Comparison of ENCODE assay signal across 12 cellular contexts in genomic region chr20:53077373-53078205, GRCh38.
DNase-seq lines count a peak whose midpoint lies in the region; ATAC-seq and TF ChIP-seq lines count a peak whose summit lies in the region.
"Had no signal": no experiment of that assay in that cellular context is flagged by ENCODE, and none has a peak within 500 bp of the region (broad histone marks: within the 10 kb centered on the region; RNA-seq: fewer than 3 reads in every experiment).

No MANE protein-coding gene starts in this region.

- peak overlapping the region; percentile 4 for H3K27ac ChIP-seq in epithelial cell of prostate
- no peak overlapping the region for H3K27ac ChIP-seq in psoas muscle
- H3K27ac ChIP-seq in naive thymus-derived CD4-positive, alpha-beta T cell (ENCODE audit: low read depth, low read length), result no peak overlapping the region

- H3K36me3 Mint-ChIP-seq in naive thymus-derived CD4-positive, alpha-beta T cell, result peaks cover 0 to 12% (median 9%) of the 10 kb centered on the region in 5 donors

- no peaks in the 10 kb centered on the region for H3K27me3 ChIP-seq in psoas muscle (ENCODE audit: insufficient read depth in 3 of 3, low read length in 2 of 3)
- H3K27me3 ChIP-seq in naive thymus-derived CD4-positive, alpha-beta T cell (ENCODE audit: control insufficient read depth in 2 of 2, insufficient read depth in 2 of 2, low read length in 2 of 2), result peaks cover 0 to 3% of the 10 kb centered on the region in 2 donors

- intact Hi-C loops in psoas muscle (cut with DNase I), result no loop called here
- intact Hi-C loops in naive thymus-derived CD4-positive, alpha-beta T cell (cut with micrococcal nuclease), result loop anchor here (5.0 to 10.0 kb wide), 3 partner anchors 40 to 137 kb away; no protein-coding TSS in a partner anchor

- H3K27ac Mint-ChIP-seq in naive thymus-derived CD4-positive, alpha-beta T cell, result no peak overlapping the region
- H3K27ac Mint-ChIP-seq: activated naive CD4-positive, alpha-beta T cell treated with anti-CD3 and anti-CD28 coated beads, Interleukin-2, amount 50 U/mL, for 24 hours had no signal

- H3K4me1 Mint-ChIP-seq in naive thymus-derived CD4-positive, alpha-beta T cell, result peaks cover 15 to 44% (median 19%) of the 10 kb centered on the region in 7 donors

- WGBS in psoas muscle, 3 donors, result 46 to 48% (median 46%) methylated on average over 8 of the region's 8 CpGs

- no peaks in the 10 kb centered on the region for H3K4me1 ChIP-seq in psoas muscle
- peaks cover 0 to 37% of the 10 kb centered on the region in 2 donors for H3K4me1 ChIP-seq in naive thymus-derived CD4-positive, alpha-beta T cell (ENCODE audit: control insufficient read depth in 2 of 2, insufficient read depth in 2 of 2, low read length in 2 of 2)

- ATAC-seq in psoas muscle (peak in 3 of 4 donors; percentile 45 to 75 (median 52)), GM18520 (IDR thresholded peaks at IDR 0.05; ENCODE audit: unreplicated experiment) (no peak), GM21515 (IDR thresholded peaks at IDR 0.05; ENCODE audit: unreplicated experiment) (no peak), GM19452 (IDR thresholded peaks at IDR 0.05; ENCODE audit: unreplicated experiment) (no peak)
- ATAC-seq in naive thymus-derived CD4-positive, alpha-beta T cell, result no peak

- CTCF ChIA-PET in naive thymus-derived CD4-positive, alpha-beta T cell (lab: Charles Lee), result interaction anchor here (0.7 kb wide), 1 partner anchor 11 kb away, joined by 3 read pairs; no protein-coding TSS in a partner anchor

- no peak for TF ChIP-seq CTCF in psoas muscle (IDR thresholded peaks at IDR 0.05)

- no peak overlapping the region for H3K4me3 Mint-ChIP-seq in naive thymus-derived CD4-positive, alpha-beta T cell
- H3K4me3 Mint-ChIP-seq: activated naive CD4-positive, alpha-beta T cell treated with anti-CD3 and anti-CD28 coated beads, Interleukin-2, amount 50 U/mL, for 24 hours had no signal

- H3K4me3 ChIP-seq in psoas muscle, result no peak overlapping the region
- H3K4me3 ChIP-seq in naive thymus-derived CD4-positive, alpha-beta T cell (ENCODE audit: low read length), result no peak overlapping the region

- H3K36me3 ChIP-seq in psoas muscle (ENCODE audit: insufficient read depth in 1 of 2, low read depth in 1 of 2), result no peaks in the 10 kb centered on the region
- H3K36me3 ChIP-seq in naive thymus-derived CD4-positive, alpha-beta T cell (ENCODE audit: control insufficient read depth in 2 of 3, insufficient read depth in 3 of 3, low read length in 3 of 3), result no peaks in the 10 kb centered on the region

- H3K27me3 Mint-ChIP-seq in naive thymus-derived CD4-positive, alpha-beta T cell, result peaks cover 0 to 8% (median 0%) of the 10 kb centered on the region in 5 donors
- H3K27me3 Mint-ChIP-seq: activated naive CD4-positive, alpha-beta T cell treated with anti-CD3 and anti-CD28 coated beads, Interleukin-2, amount 50 U/mL, for 24 hours had no signal

- no peaks in the 10 kb centered on the region for H3K9me3 ChIP-seq in psoas muscle
- H3K9me3 ChIP-seq in naive thymus-derived CD4-positive, alpha-beta T cell (ENCODE audit: control insufficient read depth in 2 of 3, low read length in 3 of 3), result no peaks in the 10 kb centered on the region

- peaks cover 0 to 5% (median 0%) of the 10 kb centered on the region in 11 donors for H3K9me3 Mint-ChIP-seq in naive thymus-derived CD4-positive, alpha-beta T cell
- H3K9me3 Mint-ChIP-seq: activated naive CD4-positive, alpha-beta T cell treated with anti-CD3 and anti-CD28 coated beads, Interleukin-2, amount 50 U/mL, for 24 hours had no signal

- peak; percentile 51 for DNase-seq in DMS153 (lab: John Stamatoyannopoulos, UW)
- DNase-seq in NCI-H146 treated with DMSO at 0.1 percent for 48 hours (lab: John Stamatoyannopoulos, UW; ENCODE audit: unreplicated experiment), result peak; percentile 27
- DNase-seq in epithelial cell of prostate (ENCODE audit: low read depth, low spot score), result peak; percentile 22
- DNase-seq in psoas muscle, result peak in 1 of 2 donors; percentile 32
- DNase-seq in naive thymus-derived CD4-positive, alpha-beta T cell, result no peak
- DNase-seq: DMS 273 treated with DMSO at 0.1 percent for 48 hours, foreskin melanocyte, NCI-H446 treated with DMSO at 0.1 percent for 48 hours had no signal

- POLR2A ChIA-PET in naive thymus-derived CD4-positive, alpha-beta T cell (lab: Charles Lee), result no interaction called here

Comparison
In these comparisons a context has a peak if more than half of its experiments do, and no peak if none do; other contexts are left out.
1. DNase-seq: peak in DMS153 (single experiment), NCI-H146 treated with DMSO at 0.1 percent for 48 hours (single experiment) and epithelial cell of prostate (single experiment); none in naive thymus-derived CD4-positive, alpha-beta T cell (0 of 9).
2. ATAC-seq: peak in psoas muscle (3 of 4); none in naive thymus-derived CD4-positive, alpha-beta T cell (single experiment), GM18520 (single experiment), GM21515 (single experiment) and GM19452 (single experiment).
3. intact Hi-C loops: an anchor here in naive thymus-derived CD4-positive, alpha-beta T cell (5.0 to 10.0 kb wide); none called in psoas muscle.